Comparison of ENCODE assay signal across 21 cellular contexts in genomic region chr12:473198-473597, GRCh38. TPM values are rescaled to one million over a fixed set of nuclear protein-coding genes. Genes with fewer than 3 reads are reported as not detected.
DNase-seq lines count a peak whose midpoint lies in the region; ATAC-seq, FAIRE-seq and TF ChIP-seq lines count a peak whose summit lies in the region.
"Had no signal": no experiment of that assay in that cellular context is flagged by ENCODE, and none has a peak within 500 bp of the region (broad histone marks: within the 10 kb centered on the region; RNA-seq: fewer than 3 reads in every experiment).

No MANE protein-coding gene starts in this region.

- DNase-seq in natural killer cell treated with Interleukin-12 subunit alpha and Interleukin-12 subunit beta and Interleukin-15 and Interleukin-18, amount 100 ng/mL, for 72 hours (ENCODE audit: low spot score) = peak; percentile 45
- DNase-seq in natural killer cell = no peak
- DNase-seq in bronchial epithelial cell (ENCODE audit: low read depth) = peak; percentile 12
- DNase-seq in mesendoderm = no peak
- DNase-seq in ovary = no peak
- no peak for DNase-seq in uterus
- DNase-seq in NCI-H2107 treated with DMSO at 0.1 percent for 48 hours (lab: John Stamatoyannopoulos, UW; ENCODE audit: unreplicated experiment) = no peak
- DNase-seq: BE2C, DMS79, KBM-7, MM.1S, NCI-H1092, NCI-H146, NCI-H2029 treated with DMSO at 0.1 percent for 48 hours, NCI-H2171, NCI-H526, Peyer's patch had no signal

- peaks cover 15 to 20% of the 10 kb centered on the region in 2 donors for H3K4me1 Mint-ChIP-seq in natural killer cell treated with Interleukin-12 subunit alpha and Interleukin-12 subunit beta and Interleukin-15 and Interleukin-18, amount 100 ng/mL, for 72 hours (ENCODE audit: low read depth in 2 of 2)
- peaks cover 8 to 19% of the 10 kb centered on the region in 2 donors for H3K4me1 Mint-ChIP-seq in natural killer cell

- H3K9me3 ChIP-seq in ovary = no peaks in the 10 kb centered on the region
- no peaks in the 10 kb centered on the region for H3K9me3 ChIP-seq in uterus
- H3K9me3 ChIP-seq: BE2C, Peyer's patch, SJSA1 had no signal

- H3K27me3 ChIP-seq in bronchial epithelial cell (ENCODE audit: control insufficient read depth, insufficient read depth, low read length) = peaks cover 8% of the 10 kb centered on the region
- H3K27me3 ChIP-seq in mesendoderm (ENCODE audit: insufficient read depth, low read length, poor library complexity) = no peaks in the 10 kb centered on the region
- no peaks in the 10 kb centered on the region for H3K27me3 ChIP-seq in ovary
- no peaks in the 10 kb centered on the region for H3K27me3 ChIP-seq in uterus
- H3K27me3 ChIP-seq: Peyer's patch had no signal

- intact Hi-C loops in natural killer cell (cut with micrococcal nuclease) (no loop called here), ovary (cut with DNase I) (no loop called here), uterus (cut with DNase I; ENCODE audit: low total_unique reads) (no loop called here)

- H3K4me3 Mint-ChIP-seq in natural killer cell treated with Interleukin-12 subunit alpha and Interleukin-12 subunit beta and Interleukin-15 and Interleukin-18, amount 100 ng/mL, for 72 hours = peak overlapping the region; percentile 17
- no peak overlapping the region for H3K4me3 Mint-ChIP-seq in natural killer cell
- H3K4me3 Mint-ChIP-seq: HFFc6 had no signal

- peak overlapping the region; percentile 9 to 26 for H3K27ac Mint-ChIP-seq in natural killer cell treated with Interleukin-12 subunit alpha and Interleukin-12 subunit beta and Interleukin-15 and Interleukin-18, amount 100 ng/mL, for 72 hours
- no peak overlapping the region for H3K27ac Mint-ChIP-seq in natural killer cell
- H3K27ac Mint-ChIP-seq: HFFc6 had no signal

- no peak overlapping the region for H3K9ac ChIP-seq in mesendoderm (ENCODE audit: low read length)

- H3K36me3 ChIP-seq in bronchial epithelial cell (ENCODE audit: control insufficient read depth, insufficient read depth, low read length) (no peaks in the 10 kb centered on the region), mesendoderm (ENCODE audit: control insufficient read depth, insufficient read depth, low read length) (no peaks in the 10 kb centered on the region), ovary (no peaks in the 10 kb centered on the region), uterus (no peaks in the 10 kb centered on the region)
- H3K36me3 ChIP-seq: BE2C, Peyer's patch, SJSA1 had no signal

- TF ChIP-seq POLR2A in ovary (IDR thresholded peaks at IDR 0.05) (no peak), uterus (IDR thresholded peaks at IDR 0.05) (no peak)

- no peak overlapping the region for H3K4ac ChIP-seq in mesendoderm (ENCODE audit: low read depth, low read length)

- peaks cover 29% of the 10 kb centered on the region in 2 donors for H3K27me3 Mint-ChIP-seq in natural killer cell treated with Interleukin-12 subunit alpha and Interleukin-12 subunit beta and Interleukin-15 and Interleukin-18, amount 100 ng/mL, for 72 hours
- peaks cover 15 to 28% of the 10 kb centered on the region in 2 donors for H3K27me3 Mint-ChIP-seq in natural killer cell (ENCODE audit: low read depth in 2 of 2)

- peak overlapping the region; percentile 44 for H3K56ac ChIP-seq in mesendoderm (ENCODE audit: low read length)

- peaks cover 2% of the 10 kb centered on the region for H3K79me1 ChIP-seq in mesendoderm (ENCODE audit: low read length)

- peak in 1 of 2 donors; percentile 62 for ATAC-seq in natural killer cell treated with Interleukin-12 subunit alpha and Interleukin-12 subunit beta and Interleukin-15 and Interleukin-18, amount 100 ng/mL, for 72 hours
- no peak for ATAC-seq in natural killer cell
- ATAC-seq: HepG2 had no signal

- no peaks in the 10 kb centered on the region for H3K9me3 Mint-ChIP-seq in natural killer cell treated with Interleukin-12 subunit alpha and Interleukin-12 subunit beta and Interleukin-15 and Interleukin-18, amount 100 ng/mL, for 72 hours
- H3K9me3 Mint-ChIP-seq in natural killer cell = no peaks in the 10 kb centered on the region
- H3K9me3 Mint-ChIP-seq: HFFc6 had no signal

- H2AK5ac ChIP-seq in mesendoderm (ENCODE audit: low read length) = peak overlapping the region; percentile 40

- H3K4me3 ChIP-seq in bronchial epithelial cell (ENCODE audit: low read depth, low read length) (no peak overlapping the region), mesendoderm (ENCODE audit: low read length) (no peak overlapping the region), ovary (no peak overlapping the region), uterus (no peak overlapping the region)
- H3K4me3 ChIP-seq: Peyer's patch, SJSA1 had no signal

- no peak overlapping the region for H3K18ac ChIP-seq in mesendoderm (ENCODE audit: low read length)

- H3K79me2 ChIP-seq in mesendoderm (ENCODE audit: control insufficient read depth, insufficient read depth, low read length) = no peaks in the 10 kb centered on the region

- H3K4me1 ChIP-seq in mesendoderm (ENCODE audit: control insufficient read depth, low read depth, low read length) (peaks cover 10% of the 10 kb centered on the region), ovary (ENCODE audit: insufficient read depth) (no peaks in the 10 kb centered on the region), uterus (no peaks in the 10 kb centered on the region)
- H3K4me1 ChIP-seq: BE2C had no signal

- peak overlapping the region; percentile 39 for H2BK5ac ChIP-seq in mesendoderm (ENCODE audit: low read length)

- no peak for TF ChIP-seq EP300 in ovary (IDR thresholded peaks at IDR 0.05)

- H3K36me3 Mint-ChIP-seq in natural killer cell treated with Interleukin-12 subunit alpha and Interleukin-12 subunit beta and Interleukin-15 and Interleukin-18, amount 100 ng/mL, for 72 hours = no peaks in the 10 kb centered on the region
- H3K36me3 Mint-ChIP-seq in natural killer cell = no peaks in the 10 kb centered on the region

- H3K23ac ChIP-seq in mesendoderm (ENCODE audit: low read length) = no peak overlapping the region

- WGBS in mesendoderm (ENCODE audit: extremely low coverage, insufficient coverage, low lambda C conversion rate) = no CpG with 5 or more reads among the region's 5 CpGs
- WGBS in ovary, 3 donors = 86 to 92% (median 89%) methylated on average over 5 of the region's 5 CpGs

- no peak overlapping the region for H4K5ac ChIP-seq in mesendoderm (ENCODE audit: low read length)

- no peak for FAIRE-seq in bronchial epithelial cell (lab: Jason Lieb, UNC)
- FAIRE-seq: GM19239, HepG2 had no signal

- H2BK15ac ChIP-seq in mesendoderm (replicated peaks; ENCODE audit: low read depth) = no peak overlapping the region

- H2BK120ac ChIP-seq in mesendoderm (ENCODE audit: low read depth, low read length) = no peak overlapping the region

- H3K27ac ChIP-seq in mesendoderm (ENCODE audit: low read depth, low read length) = no peak overlapping the region
- H3K27ac ChIP-seq in ovary = no peak overlapping the region
- H3K27ac ChIP-seq in uterus = no peak overlapping the region
- H3K27ac ChIP-seq: Peyer's patch, SJSA1 had no signal

- H3K4me2 ChIP-seq in mesendoderm (ENCODE audit: low read length) = no peak overlapping the region

- TF ChIP-seq CTCF in natural killer cell (IDR thresholded peaks at IDR 0.05) = no peak
- TF ChIP-seq CTCF in bronchial epithelial cell (IDR thresholded peaks at IDR 0.05; ENCODE audit: insufficient read depth, low read length, severe bottlenecking) = no peak
- TF ChIP-seq CTCF in ovary (IDR thresholded peaks at IDR 0.05) = no peak
- no peak for TF ChIP-seq CTCF in uterus (IDR thresholded peaks at IDR 0.05)

- H4K8ac ChIP-seq in mesendoderm (ENCODE audit: low read depth, low read length) = no peak overlapping the region

RNA-seq across cellular contexts. Expression of gene B4GALNT3, which starts 13.5 kb away (rescaled TPM):
- total RNA-seq in natural killer cell treated with Interleukin-12 subunit alpha and Interleukin-12 subunit beta and Interleukin-15 and Interleukin-18, amount 100 ng/mL, for 72 hours = 10 to 100 TPM; 14.1 to 20.6 TPM
- total RNA-seq in natural killer cell (1 to 10 TPM in 1 of 3 donors, under 1 TPM in 1, not detected in 1; 0.93 to 4.2 TPM), bronchial epithelial cell (8.2 and 8.3 TPM in 2 replicates), ovary (1 to 10 TPM in 5 of 7 donors, under 1 TPM in 2; 0.61 to 4.2 (median 1.8) TPM), uterus (10 to 100 TPM in 1 of 4 donors, 1 to 10 TPM in 3; 2.2 to 29.2 (median 3.1) TPM)
- 16.0 TPM for polyA plus RNA-seq in mesendoderm (2013, experiment 1 of 2)
- polyA plus RNA-seq in mesendoderm (2013, experiment 2 of 2) = 14.7 TPM
- polyA plus RNA-seq in ovary = 1 to 10 TPM in 1 of 2 donors, under 1 TPM in 1; 0.58 to 1.2 TPM
- total RNA-seq: HFFc6, SJSA1 had no signal

Comparison
In these comparisons a context has a peak if more than half of its experiments do, and no peak if none do; other contexts are left out.
1. DNase-seq: peak in natural killer cell treated with Interleukin-12 subunit alpha and Interleukin-12 subunit beta and Interleukin-15 and Interleukin-18, amount 100 ng/mL, for 72 hours (single experiment) and bronchial epithelial cell (single experiment); none in natural killer cell (single experiment), mesendoderm (single experiment), ovary (0 of 5), uterus (0 of 2) and NCI-H2107 treated with DMSO at 0.1 percent for 48 hours (single experiment).
2. H3K27ac Mint-ChIP-seq: peak in natural killer cell treated with Interleukin-12 subunit alpha and Interleukin-12 subunit beta and Interleukin-15 and Interleukin-18, amount 100 ng/mL, for 72 hours (2 of 2); none in natural killer cell (0 of 2).